Comparison of ENCODE assay signal across 11 cellular contexts in the genomic region with DNA sequence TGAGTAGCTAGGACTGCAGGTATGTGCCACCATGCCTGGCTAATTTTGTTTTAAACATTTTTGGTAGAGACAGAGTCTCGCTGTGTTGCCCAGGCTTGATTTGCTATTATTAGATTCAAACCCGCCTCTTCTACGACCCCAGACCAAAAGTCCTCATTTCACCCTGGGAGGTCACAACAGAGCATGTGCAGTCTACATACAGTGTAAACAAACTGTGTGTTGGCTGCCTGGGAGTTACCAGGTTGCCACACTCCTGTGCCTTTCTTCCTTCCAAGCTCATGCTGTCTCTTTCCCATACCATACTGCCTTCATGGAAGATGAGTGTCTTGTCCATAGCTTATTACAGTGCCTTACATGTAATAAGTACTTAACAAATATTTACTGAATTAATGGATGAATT. TPM values are rescaled to one million over a fixed set of nuclear protein-coding genes. Genes with fewer than 3 reads are reported as not detected.
"Had no signal": no experiment of that assay in that cellular context is flagged by ENCODE, and none has a peak within 500 bp of the region (broad histone marks: within the 10 kb centered on the region; RNA-seq: fewer than 3 reads in every experiment).

No MANE protein-coding gene starts in this region.

RNA-seq across cellular contexts. Expression of gene ACSM2B, which starts 11.9 kb away (rescaled TPM):
- total RNA-seq: OCI-LY7, PC-3, PC-9, Peyer's patch, Right ventricle myocardium inferior, Right ventricle myocardium superior, RPMI7951, SJCRH30, SJSA1, SK-MEL-5 had no signal
- polyA plus RNA-seq: SK-N-SH had no signal
